ENCODE assay signal across 20 cellular contexts in the genomic region with DNA sequence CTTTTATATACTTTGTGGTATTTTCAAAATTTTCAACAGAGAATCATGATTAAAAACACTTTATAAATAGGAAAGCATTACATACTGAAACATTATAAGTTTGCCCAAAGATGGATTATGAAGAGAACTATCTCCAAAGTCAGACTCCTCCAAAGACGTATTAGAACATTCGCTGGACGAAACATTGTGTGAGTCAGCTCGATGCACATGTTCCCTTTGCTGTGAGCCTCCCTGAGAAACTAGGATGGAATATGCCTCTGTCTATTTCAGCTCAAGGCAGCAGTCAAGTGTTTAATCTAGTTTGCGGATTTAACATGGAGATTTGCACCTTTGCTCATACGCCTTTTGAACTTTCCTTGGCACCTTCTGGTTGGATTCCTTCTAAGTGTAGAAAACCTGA.
DNase-seq lines count a peak whose midpoint lies in the region; ATAC-seq and TF ChIP-seq lines count a peak whose summit lies in the region.
"Had no signal": no experiment of that assay in that cellular context is flagged by ENCODE, and none has a peak within 500 bp of the region (broad histone marks: within the 10 kb centered on the region; RNA-seq: fewer than 3 reads in every experiment).

No MANE protein-coding gene starts in this region.

- 0 out of 2 replicates have a peak overlapping the region, but pooled peaks have one; percentile 5 for H4K91ac ChIP-seq in IMR-90 (ENCODE audit: insufficient read depth, low read depth, low read length)

- no peak overlapping the region for H3K56ac ChIP-seq in IMR-90 (ENCODE audit: extremely low read depth, insufficient read depth, low read length)

- no peak overlapping the region for H4K8ac ChIP-seq in IMR-90 (ENCODE audit: low read depth in 2 of 2, low read length in 2 of 2)

- H3K79me1 ChIP-seq in IMR-90 (ENCODE audit: low read depth in 1 of 2, low read length in 2 of 2): no peaks in the 10 kb centered on the region

- H2BK120ac ChIP-seq in IMR-90 (ENCODE audit: low read depth, low read length): no peak overlapping the region

- no peak overlapping the region for H4K5ac ChIP-seq in IMR-90 (ENCODE audit: low read depth, low read length)

- TF ChIP-seq RAD21 in IMR-90 (IDR thresholded peaks at IDR 0.05; ENCODE audit: low read length): no peak

- H2AFZ ChIP-seq in IMR-90 (replicated peaks; ENCODE audit: low read length, poor library complexity): no peak overlapping the region

- WGBS in IMR-90 (ENCODE audit: extremely low coverage in 2 of 2, insufficient read length in 1 of 2), 2 experiments: 96% methylated on average over 4 of the region's 6 CpGs; no CpG with 5 or more reads in 1 of the 2 experiments

- H3K9me3 ChIP-seq in IMR-90 (ENCODE audit: control insufficient read depth, insufficient read depth, low read length): no peaks in the 10 kb centered on the region
- H3K9me3 ChIP-seq: A549, Caco-2 had no signal

- DNase-seq in GM03348 (ENCODE audit: low spot score) (peak; percentile 40), IMR-90 (no peak), NCI-H82 treated with DMSO at 0.1 percent for 48 hours (lab: John Stamatoyannopoulos, UW; ENCODE audit: unreplicated experiment) (peak; percentile 58), foreskin fibroblast (peak; percentile 28 to 56), glomerular visceral epithelial cell (ENCODE audit: extremely low spot score) (no peak), NCI-H2171 (lab: John Stamatoyannopoulos, UW) (no peak)
- DNase-seq: AML-193; Caco-2; Calu3; CD4-positive, alpha-beta T cell; CD8-positive, alpha-beta T cell; DMS79 treated with DMSO at 0.1 percent for 48 hours; GF-D8 had no signal

- no peaks in the 10 kb centered on the region for H4K20me1 ChIP-seq in IMR-90 (ENCODE audit: insufficient read depth, low read length)
- H4K20me1 ChIP-seq: BLaER1 treated with 17β-estradiol and CSF1 and Interleukin-3, amounts not matched to agents 10 nM and 100 nM had no signal

- no peak overlapping the region for H3K4ac ChIP-seq in IMR-90 (ENCODE audit: low read depth, low read length)

- POLR2A ChIA-PET in IMR-90 (lab: Charles Lee; ENCODE audit: unreplicated experiment): no interaction called here

- dilution Hi-C loops in IMR-90 (cut with HindIII; ENCODE audit: low sequenced_read_pairs, unreplicated experiment): no loop called here

- CTCF ChIA-PET in IMR-90 (lab: Yijun Ruan, JAX): no interaction called here

- H2AK5ac ChIP-seq in IMR-90 (ENCODE audit: low read depth, low read length): no peak overlapping the region

- no peak overlapping the region for H3K23ac ChIP-seq in IMR-90 (ENCODE audit: low read depth, low read length)

- no peak overlapping the region for H3K18ac ChIP-seq in IMR-90 (ENCODE audit: low read depth, low read length)

- no peak overlapping the region for H3K14ac ChIP-seq in IMR-90 (replicated peaks; ENCODE audit: low read depth, low read length)

- H2BK5ac ChIP-seq in IMR-90 (ENCODE audit: low read depth, low read length, poor library complexity, severe bottlenecking): no peak overlapping the region

- no peak for TF ChIP-seq POLR2A in IMR-90 (IDR thresholded peaks at IDR 0.05; ENCODE audit: low read depth, low read length)

- H3K4me2 ChIP-seq in IMR-90 (ENCODE audit: low read depth, low read length): no peak overlapping the region
- H3K4me2 ChIP-seq: A549; BLaER1 treated with 17β-estradiol and CSF1 and Interleukin-3, amounts not matched to agents 10 nM and 100 nM had no signal

- H3K4me3 ChIP-seq in IMR-90 (ENCODE audit: insufficient read depth, low read depth, low read length): no peak overlapping the region
- no peak overlapping the region for H3K4me3 ChIP-seq in foreskin fibroblast (ENCODE audit: low read depth in 1 of 2, low read length in 2 of 2)
- H3K4me3 ChIP-seq: A549; BLaER1 treated with 17β-estradiol and CSF1 and Interleukin-3, amounts not matched to agents 10 nM and 100 nM; GM12878 had no signal

- intact Hi-C loops in IMR-90 (cut with micrococcal nuclease): no loop called here

- no peak overlapping the region for H3K27ac ChIP-seq in IMR-90 (ENCODE audit: insufficient read depth, low read length)
- H3K27ac ChIP-seq: 22Rv1; A549; BLaER1 treated with 17β-estradiol and CSF1 and Interleukin-3, amounts not matched to agents 10 nM and 100 nM; C4-2B had no signal

- no peaks in the 10 kb centered on the region; the same call in 1 of the 2 replicates for H3K9me1 ChIP-seq in IMR-90 (ENCODE audit: insufficient read depth, low read length)

- no peak overlapping the region for H2BK15ac ChIP-seq in IMR-90 (ENCODE audit: low read depth, low read length)

- BruUV-seq in IMR-90 (replicated peaks; lab: Mats Ljungman, UMichigan): no TSS peak

- H2BK20ac ChIP-seq in IMR-90 (ENCODE audit: low read depth, low read length): no peak overlapping the region

- TF ChIP-seq CTCF in IMR-90 (conservative IDR thresholded peaks at IDR 0.05; ENCODE audit: low read depth, low read length): no peak
- no peak for TF ChIP-seq CTCF in foreskin fibroblast (IDR thresholded peaks at IDR 0.05; ENCODE audit: low read depth, low read length)

- no peaks in the 10 kb centered on the region for H3K4me1 ChIP-seq in IMR-90 (ENCODE audit: control insufficient read depth, insufficient read depth, low read length)
- H3K4me1 ChIP-seq: A549 had no signal

- H3K9ac ChIP-seq in IMR-90 (ENCODE audit: low read depth, low read length): no peak overlapping the region
- H3K9ac ChIP-seq: BLaER1 treated with 17β-estradiol and CSF1 and Interleukin-3, amounts not matched to agents 10 nM and 100 nM had no signal

- in situ Hi-C loops in IMR-90 (cut with MboI; ENCODE audit: low sequenced_read_pairs): no loop called here

- ATAC-seq in IMR-90 (ENCODE audit: low read depth): no peak
- no peak for ATAC-seq in GM18868 (IDR thresholded peaks at IDR 0.05; ENCODE audit: unreplicated experiment)
- no peak for ATAC-seq in GM19035 (IDR thresholded peaks at IDR 0.05; ENCODE audit: unreplicated experiment)
- ATAC-seq: A549; CD8-positive, alpha-beta T cell; GM12878 had no signal

- H3K36me3 ChIP-seq in IMR-90 (ENCODE audit: control insufficient read depth, insufficient read depth, low read length): no peaks in the 10 kb centered on the region
- H3K36me3 ChIP-seq: BLaER1 treated with 17β-estradiol and CSF1 and Interleukin-3, amounts not matched to agents 10 nM and 100 nM had no signal

- no peak overlapping the region for H2AK9ac ChIP-seq in IMR-90 (replicated peaks; ENCODE audit: low read depth, low read length, poor library complexity)

- H3K27me3 ChIP-seq in IMR-90 (ENCODE audit: control insufficient read depth, insufficient read depth, low read length): no peaks in the 10 kb centered on the region
- H3K27me3 ChIP-seq: BLaER1 treated with 17β-estradiol and CSF1 and Interleukin-3, amounts not matched to agents 10 nM and 100 nM had no signal

TF ChIP-seq in IMR-90, 13 proteins besides CTCF, POLR2A, EP300 and RAD21:
- no peak for TF ChIP-seq NFE2L2 (IDR thresholded peaks at IDR 0.05; ENCODE audit: low read depth, low read length)
- no peak for TF ChIP-seq MAZ (IDR thresholded peaks at IDR 0.05; ENCODE audit: borderline replicate concordance, low read depth, low read length)
- no peak for TF ChIP-seq MXI1 (IDR thresholded peaks at IDR 0.05; ENCODE audit: borderline replicate concordance, low read depth, low read length)
- TF ChIP-seq RCOR1 (IDR thresholded peaks at IDR 0.05; ENCODE audit: insufficient replicate concordance, low read length): no peak
- no peak for TF ChIP-seq SMC3 (IDR thresholded peaks at IDR 0.05; ENCODE audit: low read depth, low read length)
- TF ChIP-seq MAFK (IDR thresholded peaks at IDR 0.05; ENCODE audit: low read depth, low read length): no peak
- TF ChIP-seq CEBPB (IDR thresholded peaks at IDR 0.05; ENCODE audit: low read depth, low read length): no peak
- TF ChIP-seq, protein P1, sequence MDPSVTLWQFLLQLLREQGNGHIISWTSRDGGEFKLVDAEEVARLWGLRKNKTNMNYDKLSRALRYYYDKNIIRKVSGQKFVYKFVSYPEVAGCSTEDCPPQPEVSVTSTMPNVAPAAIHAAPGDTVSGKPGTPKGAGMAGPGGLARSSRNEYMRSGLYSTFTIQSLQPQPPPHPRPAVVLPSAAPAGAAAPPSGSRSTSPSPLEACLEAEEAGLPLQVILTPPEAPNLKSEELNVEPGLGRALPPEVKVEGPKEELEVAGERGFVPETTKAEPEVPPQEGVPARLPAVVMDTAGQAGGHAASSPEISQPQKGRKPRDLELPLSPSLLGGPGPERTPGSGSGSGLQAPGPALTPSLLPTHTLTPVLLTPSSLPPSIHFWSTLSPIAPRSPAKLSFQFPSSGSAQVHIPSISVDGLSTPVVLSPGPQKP (IDR thresholded peaks at IDR 0.05; ENCODE audit: borderline replicate concordance, low read depth, low read length): no peak
- no peak for TF ChIP-seq FOS (IDR thresholded peaks at IDR 0.05; ENCODE audit: low read depth, low read length)
- TF ChIP-seq RFX5 (IDR thresholded peaks at IDR 0.05; ENCODE audit: low read depth, low read length): no peak
- no peak for TF ChIP-seq CHD1 (IDR thresholded peaks at IDR 0.05; ENCODE audit: low read depth, low read length)
- no peak for TF ChIP-seq BHLHE40 (IDR thresholded peaks at IDR 0.05; ENCODE audit: low read depth, low read length)
- TF ChIP-seq, protein P2, sequence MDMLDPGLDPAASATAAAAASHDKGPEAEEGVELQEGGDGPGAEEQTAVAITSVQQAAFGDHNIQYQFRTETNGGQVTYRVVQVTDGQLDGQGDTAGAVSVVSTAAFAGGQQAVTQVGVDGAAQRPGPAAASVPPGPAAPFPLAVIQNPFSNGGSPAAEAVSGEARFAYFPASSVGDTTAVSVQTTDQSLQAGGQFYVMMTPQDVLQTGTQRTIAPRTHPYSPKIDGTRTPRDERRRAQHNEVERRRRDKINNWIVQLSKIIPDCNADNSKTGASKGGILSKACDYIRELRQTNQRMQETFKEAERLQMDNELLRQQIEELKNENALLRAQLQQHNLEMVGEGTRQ (IDR thresholded peaks at IDR 0.05; ENCODE audit: low read depth, low read length): no peak

Comparison
In these comparisons a context has a peak if more than half of its experiments do, and no peak if none do; other contexts are left out.
1. DNase-seq: peak in GM03348 (single experiment), NCI-H82 treated with DMSO at 0.1 percent for 48 hours (single experiment) and foreskin fibroblast (2 of 2); none in IMR-90 (single experiment), glomerular visceral epithelial cell (single experiment) and NCI-H2171 (single experiment).